9 cellular contexts compared by ENCODE assay signal in genomic region chr17:46979023-46979870, GRCh38. TPM values are rescaled to one million over a fixed set of nuclear protein-coding genes. Genes with fewer than 3 reads are reported as not detected.
A peak's percentile ranks its signal among the peaks of the same experiment; 100 is the strongest.
DNase-seq lines count a peak whose midpoint lies in the region; ATAC-seq, FAIRE-seq and TF ChIP-seq lines count a peak whose summit lies in the region.
"Had no signal": no experiment of that assay in that cellular context is flagged by ENCODE, and none has a peak within 500 bp of the region (broad histone marks: within the 10 kb centered on the region; RNA-seq: fewer than 3 reads in every experiment).

Gene RPRML (minus strand): TSS chr17:46979253. CDS start chr17:46979007, 246 bp downstream.

- no peak for DNase-seq in AG10803 (ENCODE audit: low read depth)
- peak; percentile 70 for DNase-seq in HEK293T (ENCODE audit: extremely low spot score)
- peak; percentile 42 for DNase-seq in SK-N-DZ (ENCODE audit: low spot score)
- DNase-seq in bronchial epithelial cell (ENCODE audit: low read depth), result no peak
- peak; percentile 70 for DNase-seq in left kidney (ENCODE audit: low read depth, low spot score)
- peak; percentile 11 to 40 for DNase-seq in stimulated activated CD4-positive, alpha-beta T cell treated with anti-CD3 and anti-CD28 coated beads, Interleukin-4, amount 100 ng/mL, for 4 hours
- no peak for DNase-seq in activated gamma-delta T cell treated with Interleukin-2 at 50 U/mL for 16 hours

- peak within 1 kb of the TSS; percentile 31 for H3K4me3 ChIP-seq in AG10803 (ENCODE audit: low read length)
- peak within 1 kb of the TSS; percentile 31 for H3K4me3 ChIP-seq in bronchial epithelial cell (ENCODE audit: low read depth, low read length)

- POLR2A ChIA-PET in HEK293T (lab: Yijun Ruan, JAX), result interaction anchor here (0.6 to 1.0 kb wide), 2 partner anchors 20 to 37 kb away, joined by 3 to 5 read pairs; no protein-coding TSS in a partner anchor

- peaks cover 27% of the 10 kb centered on the region for H3K27me3 ChIP-seq in bronchial epithelial cell (ENCODE audit: control insufficient read depth, insufficient read depth, low read length)

- no peak for FAIRE-seq in bronchial epithelial cell (lab: Jason Lieb, UNC)

- ATAC-seq in GM21447 (IDR thresholded peaks at IDR 0.05; ENCODE audit: unreplicated experiment), result no peak

- TF ChIP-seq CTCF in AG10803 (conservative IDR thresholded peaks at IDR 0.05; ENCODE audit: low read length), result no peak
- no peak for TF ChIP-seq CTCF in bronchial epithelial cell (IDR thresholded peaks at IDR 0.05; ENCODE audit: insufficient read depth, low read length, severe bottlenecking)

- no peaks in the 10 kb centered on the region for H3K36me3 ChIP-seq in bronchial epithelial cell (ENCODE audit: control insufficient read depth, insufficient read depth, low read length)

- CTCF ChIA-PET in HEK293T (lab: Yijun Ruan, JAX), result interaction anchor here (0.5 to 0.6 kb wide), 2 partner anchors 160 to 635 kb away, joined by 4 read pairs; no protein-coding TSS in a partner anchor

TF ChIP-seq in HEK293T, 16 proteins besides CTCF, POLR2A, EP300 and RAD21:
- TF ChIP-seq FOXK2 (IDR thresholded peaks at IDR 0.05) (no peak), ARNT (IDR thresholded peaks at IDR 0.05) (no peak), PKNOX1 (IDR thresholded peaks at IDR 0.05) (no peak), SUZ12 (IDR thresholded peaks at IDR 0.05) (no peak), TARDBP (IDR thresholded peaks at IDR 0.05) (no peak), SP1 (IDR thresholded peaks at IDR 0.05) (no peak), ELF4 (IDR thresholded peaks at IDR 0.05) (no peak), LEF1 (IDR thresholded peaks at IDR 0.05; ENCODE audit: borderline replicate concordance) (no peak)

RNA-seq across cellular contexts. Expression of gene RPRML, which starts in this region (rescaled TPM):
- 2.4 and 3.2 TPM in 2 replicates for polyA plus RNA-seq in SK-N-DZ (2014; cell fraction: cytosol; rRNA removed)
- polyA plus RNA-seq in SK-N-DZ (2014; cell fraction: nucleus; rRNA removed), result 0.27 and 0.73 TPM in 2 replicates
- total RNA-seq in bronchial epithelial cell, result not detected in 2 replicates
- total RNA-seq: glomerular endothelial cell had no signal

Comparison
In these comparisons a context has a peak if more than half of its experiments do, and no peak if none do; other contexts are left out.
1. DNase-seq: peak in HEK293T (single experiment), SK-N-DZ (single experiment), left kidney (single experiment) and stimulated activated CD4-positive, alpha-beta T cell treated with anti-CD3 and anti-CD28 coated beads, Interleukin-4, amount 100 ng/mL, for 4 hours (2 of 2); none in AG10803 (single experiment), bronchial epithelial cell (single experiment) and activated gamma-delta T cell treated with Interleukin-2 at 50 U/mL for 16 hours (single experiment).